In genomic region chr16:2472885-2473284, GRCh38 we compare ENCODE assay signal across 13 cellular contexts. TPM values are rescaled to one million over a fixed set of nuclear protein-coding genes. Genes with fewer than 3 reads are reported as not detected.
DNase-seq lines count a peak whose midpoint lies in the region; ATAC-seq and TF ChIP-seq lines count a peak whose summit lies in the region.
"Had no signal": no experiment of that assay in that cellular context is flagged by ENCODE, and none has a peak within 500 bp of the region (broad histone marks: within the 10 kb centered on the region; RNA-seq: fewer than 3 reads in every experiment).

No MANE protein-coding gene starts in this region.

- no peaks in the 10 kb centered on the region for H3K27me3 ChIP-seq in smooth muscle cell (ENCODE audit: low read depth)
- peaks cover 32 to 58% (median 49%) of the 10 kb centered on the region in 3 donors for H3K27me3 ChIP-seq in sigmoid colon

- no peaks in the 10 kb centered on the region for H3K9me3 Mint-ChIP-seq in activated T-cell treated with anti-CD3 and anti-CD28 coated beads, Interleukin-2, amount 50 U/mL, for 4 hours
- no peaks in the 10 kb centered on the region for H3K9me3 Mint-ChIP-seq in central memory CD8-positive, alpha-beta T cell

- no peak for TF ChIP-seq EP300 in sigmoid colon (IDR thresholded peaks at IDR 0.05)

- peaks cover 8% of the 10 kb centered on the region for H3F3A ChIP-seq in smooth muscle cell (ENCODE audit: low read depth)

- no peak for DNase-seq in activated T-cell treated with anti-CD3 and anti-CD28 coated beads, Interleukin-2, amount 50 U/mL, for 4 hours
- DNase-seq in activated T-cell treated with anti-CD3 and anti-CD28 coated beads for 4 hours: no peak
- no peak for DNase-seq in OCI-LY7 (ENCODE audit: low spot score)
- DNase-seq in central memory CD8-positive, alpha-beta T cell (ENCODE audit: low spot score in 2 of 2): no peak
- no peak for DNase-seq in smooth muscle cell (lab: John Stamatoyannopoulos, UW; ENCODE audit: unreplicated experiment)
- DNase-seq in sigmoid colon: no peak
- no peak for DNase-seq in coronary artery (ENCODE audit: low spot score)
- DNase-seq in NCI-H2107 (lab: John Stamatoyannopoulos, UW): no peak
- DNase-seq: cerebellar nuclear complex, islet precursor cell, NCI-H774 had no signal

- H3K79me2 ChIP-seq in OCI-LY7 (ENCODE audit: insufficient read depth, low read depth, low read length) (peaks cover 13% of the 10 kb centered on the region; the same call in 1 of the 2 replicates), smooth muscle cell (ENCODE audit: low read depth) (peaks cover 4% of the 10 kb centered on the region)

- peaks cover 29% of the 10 kb centered on the region for H3K27me3 Mint-ChIP-seq in activated T-cell treated with anti-CD3 and anti-CD28 coated beads, Interleukin-2, amount 50 U/mL, for 4 hours (ENCODE audit: low read depth)
- H3K27me3 Mint-ChIP-seq in central memory CD8-positive, alpha-beta T cell: peaks cover 36% of the 10 kb centered on the region

- 92% methylated on average over 12 of the region's 13 CpGs for WGBS in smooth muscle cell (ENCODE audit: low lambda C conversion rate)
- 49 to 90% methylated on average over 13 of the region's 13 CpGs for WGBS in sigmoid colon, 2 donors

- peak overlapping the region; percentile 69 for H3K4me3 Mint-ChIP-seq in activated T-cell treated with anti-CD3 and anti-CD28 coated beads, Interleukin-2, amount 50 U/mL, for 4 hours
- peak overlapping the region; percentile 61 for H3K4me3 Mint-ChIP-seq in central memory CD8-positive, alpha-beta T cell

- H2AFZ ChIP-seq in OCI-LY7 (ENCODE audit: low read length): no peak overlapping the region
- H2AFZ ChIP-seq in smooth muscle cell (ENCODE audit: low read depth): no peak overlapping the region

- H3K4me3 ChIP-seq in OCI-LY7 (ENCODE audit: low read depth, low read length, poor library complexity, severe bottlenecking) (peak overlapping the region; percentile 92), smooth muscle cell (peak overlapping the region; percentile 84), sigmoid colon (no peak overlapping the region), coronary artery (no peak overlapping the region)

- H3K9ac ChIP-seq in smooth muscle cell (ENCODE audit: low read depth): no peak overlapping the region

- TF ChIP-seq CTCF in OCI-LY7 (conservative IDR thresholded peaks at IDR 0.05; ENCODE audit: low read length) (no peak), smooth muscle cell (IDR thresholded peaks at IDR 0.05; ENCODE audit: borderline replicate concordance, insufficient read depth, poor library complexity, severe bottlenecking) (no peak), sigmoid colon (IDR thresholded peaks at IDR 0.05) (no peak), coronary artery (IDR thresholded peaks at IDR 0.05) (no peak)

- peak overlapping the region; percentile 60 for H3K27ac ChIP-seq in OCI-LY7 (ENCODE audit: low read depth, low read length, poor library complexity, severe bottlenecking)
- no peak overlapping the region for H3K27ac ChIP-seq in smooth muscle cell (ENCODE audit: low read depth)
- H3K27ac ChIP-seq in sigmoid colon: no peak overlapping the region
- no peak overlapping the region for H3K27ac ChIP-seq in coronary artery
- H3K27ac ChIP-seq: HL-60 had no signal

- POLR2A ChIA-PET in OCI-LY7 (lab: Charles Lee): no interaction called here

- no peak for ATAC-seq in activated T-cell treated with anti-CD3 and anti-CD28 coated beads, Interleukin-2, amount 50 U/mL, for 4 hours
- ATAC-seq in central memory CD8-positive, alpha-beta T cell (replicated peaks; ENCODE audit: extremely low read depth, poor library complexity, severe bottlenecking): no peak

- BruUV-seq in OCI-LY7 (replicated peaks; lab: Mats Ljungman, UMichigan): no TSS peak

- no peak for TF ChIP-seq POLR2A in sigmoid colon (IDR thresholded peaks at IDR 0.05)

- no peaks in the 10 kb centered on the region for H3K36me3 Mint-ChIP-seq in activated T-cell treated with anti-CD3 and anti-CD28 coated beads, Interleukin-2, amount 50 U/mL, for 4 hours (ENCODE audit: insufficient read depth)
- peaks cover 1% of the 10 kb centered on the region for H3K36me3 Mint-ChIP-seq in central memory CD8-positive, alpha-beta T cell (ENCODE audit: insufficient read depth)

- peaks cover 9% of the 10 kb centered on the region; the same call in 1 of the 2 replicates for H4K20me1 ChIP-seq in OCI-LY7 (ENCODE audit: insufficient read depth, low read length)
- peaks cover 19% of the 10 kb centered on the region for H4K20me1 ChIP-seq in smooth muscle cell (ENCODE audit: low read depth)

- intact Hi-C loops in OCI-LY7 (cut with micrococcal nuclease; ENCODE audit: unreplicated experiment) (no loop called here), sigmoid colon (cut with DNase I) (no loop called here)

- H3K4me1 Mint-ChIP-seq in activated T-cell treated with anti-CD3 and anti-CD28 coated beads, Interleukin-2, amount 50 U/mL, for 4 hours (ENCODE audit: low read depth): peaks cover 20% of the 10 kb centered on the region
- H3K4me1 Mint-ChIP-seq in central memory CD8-positive, alpha-beta T cell: peaks cover 22% of the 10 kb centered on the region

- peaks cover 7% of the 10 kb centered on the region; the same call in 1 of the 2 replicates for H3K36me3 ChIP-seq in OCI-LY7 (ENCODE audit: insufficient read depth, low read length)
- no peaks in the 10 kb centered on the region for H3K36me3 ChIP-seq in smooth muscle cell (ENCODE audit: low read depth)
- H3K36me3 ChIP-seq in sigmoid colon: no peaks in the 10 kb centered on the region
- H3K36me3 ChIP-seq: neutrophil had no signal

- no peak overlapping the region for H3K27ac Mint-ChIP-seq in central memory CD8-positive, alpha-beta T cell (ENCODE audit: low read depth)

- CTCF ChIA-PET in OCI-LY7 (lab: Charles Lee; ENCODE audit: unreplicated experiment): no interaction called here

- no peaks in the 10 kb centered on the region for H3K9me2 ChIP-seq in OCI-LY7 (ENCODE audit: insufficient read depth, low read length)

- H3K4me2 ChIP-seq in OCI-LY7 (ENCODE audit: low read length) (peak overlapping the region; percentile 91), smooth muscle cell (peak overlapping the region; percentile 100)

- H3K9me3 ChIP-seq in OCI-LY7 (ENCODE audit: low read length) (no peaks in the 10 kb centered on the region), smooth muscle cell (replicated peaks; ENCODE audit: low read depth) (no peaks in the 10 kb centered on the region), sigmoid colon (no peaks in the 10 kb centered on the region)
- H3K9me3 ChIP-seq: neutrophil had no signal

- H3K4me1 ChIP-seq in OCI-LY7 (ENCODE audit: insufficient read depth, low read length, poor library complexity, severe bottlenecking) (peaks cover 70% of the 10 kb centered on the region), smooth muscle cell (ENCODE audit: low read depth) (peaks cover 34% of the 10 kb centered on the region), sigmoid colon (peaks cover 0 to 62% (median 53%) of the 10 kb centered on the region in 4 donors)

RNA-seq across cellular contexts. Expression of gene NTN3, which starts 1.8 kb away (rescaled TPM):
- total RNA-seq in activated T-cell treated with anti-CD3 and anti-CD28 coated beads, Interleukin-2, amount 50 U/mL, for 4 hours: not detected
- 2.3 and 4.8 TPM in 2 replicates for total RNA-seq in OCI-LY7 (2014; rRNA removed; shearing (Covaris generic))
- 1.5 and 1.7 TPM in 2 replicates for total RNA-seq in OCI-LY7 (2022)
- total RNA-seq in smooth muscle cell: 0.18 and 5.2 TPM in 2 replicates
- polyA plus RNA-seq in smooth muscle cell: 0.23 and 0.57 TPM in 2 replicates
- under 1 TPM in 1 of 4 donors, not detected in 3; 0.83 TPM for total RNA-seq in sigmoid colon
- under 1 TPM in 1 of 3 donors, not detected in 2; 0.13 TPM for polyA plus RNA-seq in sigmoid colon

RNA-seq across cellular contexts. Expression of gene TBC1D24, which starts 2.0 kb away (rescaled TPM):
- total RNA-seq in activated T-cell treated with anti-CD3 and anti-CD28 coated beads, Interleukin-2, amount 50 U/mL, for 4 hours: 10 to 100 TPM; 25.0 to 27.2 (median 26.3) TPM
- 19.8 and 23.4 TPM in 2 replicates for total RNA-seq in OCI-LY7 (2014; rRNA removed; shearing (Covaris generic))
- total RNA-seq in OCI-LY7 (2022): 29.9 and 34.7 TPM in 2 replicates
- total RNA-seq in smooth muscle cell: 5.1 and 9.2 TPM in 2 replicates
- polyA plus RNA-seq in smooth muscle cell: 4.9 and 5.5 TPM in 2 replicates
- 10 to 100 TPM in 2 of 4 donors, 1 to 10 TPM in 2; 5.9 to 16.1 (median 10.5) TPM for total RNA-seq in sigmoid colon
- 1 to 10 TPM in 2 of 3 donors, under 1 TPM in 1; 0.60 to 6.5 (median 1.4) TPM for polyA plus RNA-seq in sigmoid colon

RNA-seq across cellular contexts. Expression of gene TEDC2, which starts 13.0 kb away (rescaled TPM):
- total RNA-seq in activated T-cell treated with anti-CD3 and anti-CD28 coated beads, Interleukin-2, amount 50 U/mL, for 4 hours: 10 to 100 TPM; 26.0 to 37.5 (median 32.7) TPM
- 89.3 and 110 TPM in 2 replicates for total RNA-seq in OCI-LY7 (2014; rRNA removed; shearing (Covaris generic))
- total RNA-seq in OCI-LY7 (2022) (48.0 and 56.0 TPM in 2 replicates), smooth muscle cell (4.7 and 8.0 TPM in 2 replicates), sigmoid colon (1 to 10 TPM in 1 of 4 donors, not detected in 3; 8.3 TPM)
- polyA plus RNA-seq in smooth muscle cell (8.5 and 13.3 TPM in 2 replicates), sigmoid colon (10 to 100 TPM in 1 of 3 donors, 1 to 10 TPM in 1, under 1 TPM in 1; 0.60 to 10.6 (median 2.3) TPM)

RNA-seq across cellular contexts. Expression of gene ATP6V0C, which starts 40.9 kb away (rescaled TPM):
- 100 to 1,000 TPM; 184 to 198 (median 188) TPM for total RNA-seq in activated T-cell treated with anti-CD3 and anti-CD28 coated beads, Interleukin-2, amount 50 U/mL, for 4 hours
- total RNA-seq in OCI-LY7 (2014; rRNA removed; shearing (Covaris generic)): 15.0 and 16.4 TPM in 2 replicates
- total RNA-seq in OCI-LY7 (2022) (87.4 and 94.3 TPM in 2 replicates), smooth muscle cell (50.5 and 99.2 TPM in 2 replicates), sigmoid colon (10 to 100 TPM; 33.2 to 51.5 (median 42.5) TPM)
- polyA plus RNA-seq in smooth muscle cell (207 and 265 TPM in 2 replicates), sigmoid colon (100 to 1,000 TPM in 1 of 3 donors, 10 to 100 TPM in 2; 79.3 to 233 (median 99.0) TPM)

RNA-seq across cellular contexts. Expression of gene CCNF, which starts 43.6 kb away (rescaled TPM):
- total RNA-seq in activated T-cell treated with anti-CD3 and anti-CD28 coated beads, Interleukin-2, amount 50 U/mL, for 4 hours: 1 to 10 TPM; 6.7 to 7.5 (median 7.4) TPM
- 71.5 and 82.1 TPM in 2 replicates for total RNA-seq in OCI-LY7 (2014; rRNA removed; shearing (Covaris generic))
- total RNA-seq in OCI-LY7 (2022) (83.3 and 93.0 TPM in 2 replicates), smooth muscle cell (3.6 and 4.9 TPM in 2 replicates), sigmoid colon (1 to 10 TPM in 2 of 4 donors, under 1 TPM in 2; 0.71 to 1.9 (median 1.1) TPM)
- polyA plus RNA-seq in smooth muscle cell (6.6 and 12.8 TPM in 2 replicates), sigmoid colon (10 to 100 TPM in 1 of 3 donors, 1 to 10 TPM in 1, under 1 TPM in 1; 0.60 to 11.6 (median 1.2) TPM)

Comparison
In these comparisons a context has a peak if more than half of its experiments do, and no peak if none do; other contexts are left out.
1. H3K4me3 ChIP-seq: peak in OCI-LY7 (single experiment) and smooth muscle cell (single experiment); none in sigmoid colon (0 of 4) and coronary artery (single experiment).